ENCODE assay signal across 15 cellular contexts in genomic region chr6:70375882-70376281, GRCh38. TPM values are rescaled to one million over a fixed set of nuclear protein-coding genes. Genes with fewer than 3 reads are reported as not detected.
DNase-seq lines count a peak whose midpoint lies in the region; ATAC-seq and TF ChIP-seq lines count a peak whose summit lies in the region.
"Had no signal": no experiment of that assay in that cellular context is flagged by ENCODE, and none has a peak within 500 bp of the region (broad histone marks: within the 10 kb centered on the region; RNA-seq: fewer than 3 reads in every experiment).

No MANE protein-coding gene starts in this region.

- no peak overlapping the region for H4K8ac ChIP-seq in neuronal stem cell (ENCODE audit: low read depth, low read length)

- TF ChIP-seq CTCF in MM.1S (IDR thresholded peaks at IDR 0.05; ENCODE audit: low read length): peak; percentile 39

- H3K18ac ChIP-seq in neuronal stem cell (ENCODE audit: low read length): no peak overlapping the region

- H2BK15ac ChIP-seq in neuronal stem cell (ENCODE audit: low read length): no peak overlapping the region

- no peaks in the 10 kb centered on the region for H3K9me3 ChIP-seq in MM.1S (replicated peaks; ENCODE audit: insufficient read depth, low read length)
- H3K9me3 ChIP-seq in neuronal stem cell (replicated peaks in 1 of 2; ENCODE audit: control insufficient read depth in 2 of 2, insufficient read depth in 1 of 2, low read depth in 1 of 2, low read length in 2 of 2): no peaks in the 10 kb centered on the region

- no peak overlapping the region for H2BK12ac ChIP-seq in neuronal stem cell (ENCODE audit: low read length)

- no peak overlapping the region for H4K91ac ChIP-seq in neuronal stem cell (ENCODE audit: low read depth, low read length, poor library complexity)

- peaks cover 15% of the 10 kb centered on the region for H3K27me3 Mint-ChIP-seq in activated T-helper 17 cell treated with anti-CD3 and anti-CD28 coated beads, Interleukin-2, amount 50 U/mL, for 72 hours

- H3K4me1 ChIP-seq in MM.1S (ENCODE audit: low read length): no peaks in the 10 kb centered on the region
- no peaks in the 10 kb centered on the region for H3K4me1 ChIP-seq in neuronal stem cell (ENCODE audit: control insufficient read depth in 2 of 2, insufficient read depth in 1 of 2, low read depth in 1 of 2, low read length in 2 of 2)

- no peak overlapping the region for H2AK5ac ChIP-seq in neuronal stem cell (ENCODE audit: low read depth, low read length)

- H3K14ac ChIP-seq in neuronal stem cell (ENCODE audit: low read length): no peak overlapping the region

- no peaks in the 10 kb centered on the region for H3K79me1 ChIP-seq in neuronal stem cell (ENCODE audit: low read depth, low read length)

- DNase-seq in NCI-H2171 treated with DMSO at 0.1 percent for 48 hours (lab: John Stamatoyannopoulos, UW) (peak; percentile 4), NCI-H2171 (lab: John Stamatoyannopoulos, UW) (no peak), MM.1S (no peak), cerebellar cortex (ENCODE audit: low spot score) (peak; percentile 4), neuronal stem cell (ENCODE audit: low spot score) (no peak), DMS79 treated with DMSO at 0.1 percent for 48 hours (lab: John Stamatoyannopoulos, UW) (no peak), nucleus accumbens (lab: John Stamatoyannopoulos, UW) (no peak)
- DNase-seq: activated CD8-positive, alpha-beta memory T cell treated with anti-CD3 and anti-CD28 coated beads, Interleukin-2, amount 10 ng/mL, durations not matched to agents 7 days and 5 days; amygdala; left ventricle myocardium superior; NCI-H446 treated with DMSO at 0.1 percent for 48 hours; posterior cingulate gyrus; substantia nigra; T-helper 17 cell had no signal

- H3K79me2 ChIP-seq in MM.1S (ENCODE audit: low read length): no peaks in the 10 kb centered on the region

- H3K9ac ChIP-seq in MM.1S (ENCODE audit: low read length) (no peak overlapping the region), neuronal stem cell (ENCODE audit: low read depth, low read length, poor library complexity) (no peak overlapping the region)

- ATAC-seq in activated T-helper 17 cell treated with anti-CD3 and anti-CD28 coated beads, Interleukin-2, amount 50 U/mL, for 72 hours (replicated peaks): no peak
- ATAC-seq: activated CD8-positive, alpha-beta memory T cell treated with anti-CD3 and anti-CD28 coated beads, Interleukin-2, amount 10 ng/mL, durations not matched to agents 7 days and 5 days; left ventricle myocardium superior; T-helper 17 cell had no signal

- no peak overlapping the region for H3K4me3 ChIP-seq in MM.1S (ENCODE audit: low read length)
- no peak overlapping the region for H3K4me3 ChIP-seq in neuronal stem cell (ENCODE audit: low read length in 2 of 2)

- H2AFZ ChIP-seq in MM.1S (ENCODE audit: low read length) (no peak overlapping the region), neuronal stem cell (ENCODE audit: low read length) (peak overlapping the region; percentile 26)

- H3F3A ChIP-seq in MM.1S (ENCODE audit: insufficient read depth, low read length): no peaks in the 10 kb centered on the region

- H3K4me2 ChIP-seq in MM.1S (ENCODE audit: low read depth, low read length) (no peak overlapping the region), neuronal stem cell (ENCODE audit: insufficient read depth, low read length, poor library complexity, severe bottlenecking) (no peak overlapping the region)

- H4K20me1 ChIP-seq in MM.1S (ENCODE audit: insufficient read depth, low read length): no peaks in the 10 kb centered on the region

- H2BK120ac ChIP-seq in neuronal stem cell (ENCODE audit: low read depth, low read length): no peak overlapping the region

- H3K36me3 Mint-ChIP-seq in activated T-helper 17 cell treated with anti-CD3 and anti-CD28 coated beads, Interleukin-2, amount 50 U/mL, for 72 hours (ENCODE audit: low read depth): no peaks in the 10 kb centered on the region
- H3K36me3 Mint-ChIP-seq: activated CD8-positive, alpha-beta memory T cell treated with anti-CD3 and anti-CD28 coated beads, Interleukin-2, amount 10 ng/mL, durations not matched to agents 7 days and 5 days had no signal

- H3K27me3 ChIP-seq in MM.1S (replicated peaks; ENCODE audit: insufficient read depth, low read length): no peaks in the 10 kb centered on the region
- no peaks in the 10 kb centered on the region for H3K27me3 ChIP-seq in neuronal stem cell (ENCODE audit: control insufficient read depth in 3 of 3, insufficient read depth in 3 of 3, low read depth in 1 of 3, low read length in 3 of 3)

- no peak overlapping the region for H2BK5ac ChIP-seq in neuronal stem cell (ENCODE audit: low read length)

- WGBS in neuronal stem cell (ENCODE audit: extremely low coverage in 2 of 2, insufficient read length in 2 of 2, insufficient replicate concordance in 1 of 2), 2 donors: no CpG with 5 or more reads among the region's 10 CpGs

- H3K27ac Mint-ChIP-seq in activated T-helper 17 cell treated with anti-CD3 and anti-CD28 coated beads, Interleukin-2, amount 50 U/mL, for 72 hours: no peak overlapping the region
- H3K27ac Mint-ChIP-seq: activated CD8-positive, alpha-beta memory T cell treated with anti-CD3 and anti-CD28 coated beads, Interleukin-2, amount 10 ng/mL, durations not matched to agents 7 days and 5 days; T-helper 17 cell had no signal

- no peaks in the 10 kb centered on the region for H3K9me2 ChIP-seq in MM.1S (replicated peaks; ENCODE audit: insufficient read depth, low read length)

- H3K9me3 Mint-ChIP-seq in activated T-helper 17 cell treated with anti-CD3 and anti-CD28 coated beads, Interleukin-2, amount 50 U/mL, for 72 hours: no peaks in the 10 kb centered on the region

- no peak overlapping the region for H3K23ac ChIP-seq in neuronal stem cell (ENCODE audit: low read depth, low read length, poor library complexity)

- H3K4me3 Mint-ChIP-seq in activated T-helper 17 cell treated with anti-CD3 and anti-CD28 coated beads, Interleukin-2, amount 50 U/mL, for 72 hours: no peak overlapping the region
- H3K4me3 Mint-ChIP-seq: activated CD8-positive, alpha-beta memory T cell treated with anti-CD3 and anti-CD28 coated beads, Interleukin-2, amount 10 ng/mL, durations not matched to agents 7 days and 5 days; T-helper 17 cell had no signal

- H3K36me3 ChIP-seq in MM.1S (replicated peaks; ENCODE audit: insufficient read depth, low read length) (no peaks in the 10 kb centered on the region), neuronal stem cell (replicated peaks in 1 of 2; ENCODE audit: control insufficient read depth in 2 of 2, insufficient read depth in 2 of 2, low read length in 2 of 2) (no peaks in the 10 kb centered on the region)

- H3K27ac ChIP-seq in MM.1S (ENCODE audit: low read length) (no peak overlapping the region), neuronal stem cell (replicated peaks; ENCODE audit: low read length) (no peak overlapping the region)

- H3K4ac ChIP-seq in neuronal stem cell (ENCODE audit: low read length): no peak overlapping the region

- no peaks in the 10 kb centered on the region for H3K4me1 Mint-ChIP-seq in activated T-helper 17 cell treated with anti-CD3 and anti-CD28 coated beads, Interleukin-2, amount 50 U/mL, for 72 hours
- H3K4me1 Mint-ChIP-seq: activated CD8-positive, alpha-beta memory T cell treated with anti-CD3 and anti-CD28 coated beads, Interleukin-2, amount 10 ng/mL, durations not matched to agents 7 days and 5 days had no signal

RNA-seq across cellular contexts. Expression of gene FAM135A, which starts 37.4 kb away (rescaled TPM):
- polyA plus RNA-seq in neuronal stem cell (2013, experiment 1 of 2): 17.9 TPM
- polyA plus RNA-seq in neuronal stem cell (2013, experiment 2 of 2): 18.7 TPM
- 1 to 10 TPM; 8.0 to 8.5 TPM for total RNA-seq in activated T-helper 17 cell treated with anti-CD3 and anti-CD28 coated beads, Interleukin-2, amount 50 U/mL, for 72 hours

Comparison
In these comparisons a context has a peak if more than half of its experiments do, and no peak if none do; other contexts are left out.
1. DNase-seq: peak in NCI-H2171 treated with DMSO at 0.1 percent for 48 hours (single experiment) and cerebellar cortex (single experiment); none in NCI-H2171 (single experiment), MM.1S (single experiment), neuronal stem cell (single experiment), DMS79 treated with DMSO at 0.1 percent for 48 hours (single experiment) and nucleus accumbens (0 of 56).